ENCODE assay signal across 12 cellular contexts in genomic region chr6:168411130-168411529, GRCh38. TPM values are rescaled to one million over a fixed set of nuclear protein-coding genes. Genes with fewer than 3 reads are reported as not detected.
"Had no signal": no experiment of that assay in that cellular context is flagged by ENCODE, and none has a peak within 500 bp of the region (broad histone marks: within the 10 kb centered on the region; RNA-seq: fewer than 3 reads in every experiment).

No MANE protein-coding gene starts in this region.

- H3K36me3 ChIP-seq: ovary had no signal

- H3K27me3 ChIP-seq: hepatocyte, ovary had no signal

- H3K9me3 ChIP-seq: mucosa of descending colon, ovary had no signal

- H3K27ac ChIP-seq: hepatocyte, ovary had no signal

- H3K4me2 ChIP-seq: hepatocyte had no signal

- H3K79me2 ChIP-seq: hepatocyte had no signal

- H2AFZ ChIP-seq: hepatocyte had no signal

- H3K4me3 ChIP-seq: hepatocyte, mucosa of descending colon, ovary had no signal

- DNase-seq: erythroblast; foreskin melanocyte; kidney glomerular epithelial cell; mammary epithelial cell; mucosa of descending colon; naive thymus-derived CD8-positive, alpha-beta T cell; ovary; small intestine; stimulated activated CD4-positive, alpha-beta T cell treated with anti-CD3 and anti-CD28 coated beads, Interleukin-2, amount 100 ng/mL, for 48 hours; stimulated activated naive CD4-positive, alpha-beta T cell treated with Interleukin-2 at 50 U/mL for 16 hours had no signal

RNA-seq across cellular contexts. Expression of gene SMOC2, which starts 29.9 kb away (rescaled TPM):
- polyA plus RNA-seq: endothelial cell of umbilical vein; mammary epithelial cell; naive thymus-derived CD8-positive, alpha-beta T cell had no signal
